ENCODE assay signal across 8 cellular contexts in genomic region chr1:26785611-26786436, GRCh38. TPM values are rescaled to one million over a fixed set of nuclear protein-coding genes. Genes with fewer than 3 reads are reported as not detected.
DNase-seq lines count a peak whose midpoint lies in the region; ATAC-seq, FAIRE-seq and TF ChIP-seq lines count a peak whose summit lies in the region.

No MANE protein-coding gene starts in this region.

- H3K27ac ChIP-seq in endothelial cell of umbilical vein (ENCODE audit: insufficient read depth, low read depth, low read length): peak overlapping the region; percentile 69
- H3K27ac ChIP-seq in ovary: peak overlapping the region; percentile 96 to 99

- DNase-seq in NCI-H2196 treated with DMSO at 0.1 percent for 48 hours (lab: John Stamatoyannopoulos, UW; ENCODE audit: unreplicated experiment): peak; percentile 5
- no peak for DNase-seq in NCI-H2196 (lab: John Stamatoyannopoulos, UW; ENCODE audit: unreplicated experiment)
- DNase-seq in SK-N-DZ (ENCODE audit: low spot score): peak; percentile 39
- DNase-seq in endothelial cell of umbilical vein (ENCODE audit: low read depth, low spot score): peak; percentile 76
- no peak for DNase-seq in ovary
- DNase-seq in H54 (ENCODE audit: insufficient read length, low spot score): no peak
- no peak for DNase-seq in HCEC 1CT

- peak overlapping the region; percentile 85 for H3K9ac ChIP-seq in endothelial cell of umbilical vein (replicated peaks; ENCODE audit: extremely low read depth, insufficient read depth, low read length)

- H3K27me3 ChIP-seq in endothelial cell of umbilical vein (ENCODE audit: control insufficient read depth in 2 of 2, insufficient read depth in 2 of 2, low read length in 2 of 2) (no peaks in the 10 kb centered on the region), ovary (no peaks in the 10 kb centered on the region)

- TF ChIP-seq POLR2A in endothelial cell of umbilical vein (IDR thresholded peaks at IDR 0.05; ENCODE audit: low read depth, low read length): no peak
- no peak for TF ChIP-seq POLR2A in ovary (IDR thresholded peaks at IDR 0.05)
- no peak for TF ChIP-seq POLR2A in H54 (IDR thresholded peaks at IDR 0.05; ENCODE audit: low read depth, low read length)

- no peaks in the 10 kb centered on the region for H3K79me2 ChIP-seq in endothelial cell of umbilical vein (ENCODE audit: control insufficient read depth, insufficient read depth, low read length)

- TF ChIP-seq CTCF in endothelial cell of umbilical vein (IDR thresholded peaks at IDR 0.05; ENCODE audit: extremely low read depth in 1 of 2, insufficient read depth in 1 of 2, low read depth in 1 of 2, low read length in 2 of 2) (no peak), ovary (IDR thresholded peaks at IDR 0.05) (no peak)

- FAIRE-seq in endothelial cell of umbilical vein (lab: Jason Lieb, UNC): peak; percentile 90
- FAIRE-seq in H54 (lab: Jason Lieb, UNC): no peak

- H3K4me1 ChIP-seq in endothelial cell of umbilical vein (ENCODE audit: control insufficient read depth, extremely low read depth, insufficient read depth, low read length) (peaks cover 48% of the 10 kb centered on the region), ovary (ENCODE audit: insufficient read depth) (peaks cover 31% of the 10 kb centered on the region)

- H4K20me1 ChIP-seq in endothelial cell of umbilical vein (replicated peaks; ENCODE audit: control insufficient read depth, extremely low read depth, insufficient read depth, low read length): no peaks in the 10 kb centered on the region

- 53 to 75% (median 60%) methylated on average over 5 of the region's 5 CpGs for WGBS in ovary, 3 donors

- intact Hi-C loops in endothelial cell of umbilical vein (cut with micrococcal nuclease): loop anchor here (1.0 kb wide), 2 partner anchors 18 to 42 kb away; no protein-coding TSS in a partner anchor
- intact Hi-C loops in ovary (cut with DNase I): loop anchor here (5.0 to 10.0 kb wide), 3 partner anchors 61 to 94 kb away; partner anchors contain the start of gene ARID1A (in 3 of the 4)

- H2AFZ ChIP-seq in endothelial cell of umbilical vein (ENCODE audit: low read depth, low read length): no peak overlapping the region

- ATAC-seq in GM21723 (IDR thresholded peaks at IDR 0.05; ENCODE audit: unreplicated experiment): no peak

- no peak for TF ChIP-seq EP300 in ovary (IDR thresholded peaks at IDR 0.05)

- H3K36me3 ChIP-seq in endothelial cell of umbilical vein (ENCODE audit: control insufficient read depth in 2 of 2, extremely low read depth in 1 of 2, insufficient read depth in 2 of 2, low read length in 2 of 2): peaks cover 1 to 3% of the 10 kb centered on the region in 2 experiments
- H3K36me3 ChIP-seq in ovary: no peaks in the 10 kb centered on the region

- no peaks in the 10 kb centered on the region for H3K9me1 ChIP-seq in endothelial cell of umbilical vein (replicated peaks; ENCODE audit: control insufficient read depth, extremely low read depth, insufficient read depth, low read length)

- POLR2A ChIA-PET in endothelial cell of umbilical vein (lab: Charles Lee): interaction anchor here (1.1 kb wide), 1 partner anchor 93 kb away, joined by 4 read pairs; no protein-coding TSS in a partner anchor

- dilution Hi-C loops in endothelial cell of umbilical vein (cut with MboI; ENCODE audit: extremely low pct_ligation_motif_present, low sequenced_read_pairs): loop anchor here (5.0 kb wide), 1 partner anchor 84 kb away; no protein-coding TSS in a partner anchor

- H3K4me2 ChIP-seq in endothelial cell of umbilical vein (ENCODE audit: insufficient read depth, low read length): peak overlapping the region; percentile 84

- no TSS peak for BruUV-seq in endothelial cell of umbilical vein (replicated peaks; lab: Mats Ljungman, UMichigan)

- CTCF ChIA-PET in endothelial cell of umbilical vein (lab: Charles Lee): interaction anchor here (0.9 to 9.4 kb wide), 11 partner anchors 14 to 182 kb away, joined by 3 to 428 read pairs (median 3); no protein-coding TSS in a partner anchor

- H3K9me3 ChIP-seq in endothelial cell of umbilical vein (replicated peaks; ENCODE audit: control insufficient read depth, insufficient read depth, low read length) (no peaks in the 10 kb centered on the region), ovary (no peaks in the 10 kb centered on the region)

- H3K4me3 ChIP-seq in endothelial cell of umbilical vein (replicated peaks in 1 of 3; ENCODE audit: insufficient read depth in 1 of 3, low read depth in 1 of 3, low read length in 3 of 3): peak overlapping the region in 1 of 3 experiments; percentile 37
- no peak overlapping the region for H3K4me3 ChIP-seq in ovary

TF ChIP-seq in endothelial cell of umbilical vein, 7 proteins besides CTCF, POLR2A, EP300 and RAD21:
- TF ChIP-seq POLR2AphosphoS5 (IDR thresholded peaks at IDR 0.05; ENCODE audit: insufficient read depth, low read depth, low read length) (peak; percentile 39), MAX (IDR thresholded peaks at IDR 0.05; ENCODE audit: insufficient read depth, insufficient read length) (no peak)

RNA-seq across cellular contexts. Expression of gene PIGV, which starts 1.9 kb away (rescaled TPM):
- polyA plus RNA-seq in SK-N-DZ (2014; cell fraction: cytosol; rRNA removed): 10.4 and 13.6 TPM in 2 replicates
- 5.5 and 6.5 TPM in 2 replicates for polyA plus RNA-seq in SK-N-DZ (2014; cell fraction: nucleus; rRNA removed)
- total RNA-seq in endothelial cell of umbilical vein (6.0 and 7.5 TPM in 2 replicates), ovary (10 to 100 TPM in 5 of 7 donors, 1 to 10 TPM in 2; 9.2 to 15.4 (median 10.5) TPM)
- polyA plus RNA-seq in endothelial cell of umbilical vein (11.9 and 13.3 TPM in 2 replicates), ovary (10 to 100 TPM; 12.4 to 13.3 TPM)
- polyA plus RNA-seq in endothelial cell of umbilical vein (2011; cell fraction: cytosol; rRNA removed): 6.4 and 7.3 TPM in 2 replicates
- polyA plus RNA-seq in endothelial cell of umbilical vein (2011; cell fraction: nucleus; rRNA removed): 7.5 and 8.7 TPM in 2 replicates
- 4.8 and 5.3 TPM in 2 replicates for polyA plus RNA-seq in endothelial cell of umbilical vein (2012)
- polyA minus RNA-seq in endothelial cell of umbilical vein: 10.0 and 25.5 TPM in 2 replicates
- polyA minus RNA-seq in endothelial cell of umbilical vein (2011; cell fraction: cytosol; rRNA and poly(A)+ RNA removed): 11.2 TPM
- 4.7 and 6.8 TPM in 2 replicates for polyA minus RNA-seq in endothelial cell of umbilical vein (2011; cell fraction: nucleus; rRNA and poly(A)+ RNA removed)

RNA-seq across cellular contexts. Expression of gene ZDHHC18, which starts 40.7 kb away (rescaled TPM):
- 22.8 and 25.8 TPM in 2 replicates for polyA plus RNA-seq in SK-N-DZ (2014; cell fraction: cytosol; rRNA removed)
- polyA plus RNA-seq in SK-N-DZ (2014; cell fraction: nucleus; rRNA removed): 18.4 and 19.8 TPM in 2 replicates
- total RNA-seq in endothelial cell of umbilical vein: 24.0 and 25.2 TPM in 2 replicates
- 47.3 and 48.2 TPM in 2 replicates for polyA plus RNA-seq in endothelial cell of umbilical vein
- polyA plus RNA-seq in endothelial cell of umbilical vein (2011; cell fraction: cytosol; rRNA removed): 39.7 and 40.0 TPM in 2 replicates
- polyA plus RNA-seq in endothelial cell of umbilical vein (2011; cell fraction: nucleus; rRNA removed): 39.9 and 40.9 TPM in 2 replicates
- 19.8 and 21.9 TPM in 2 replicates for polyA plus RNA-seq in endothelial cell of umbilical vein (2012)
- 33.9 and 46.1 TPM in 2 replicates for polyA minus RNA-seq in endothelial cell of umbilical vein
- polyA minus RNA-seq in endothelial cell of umbilical vein (2011; cell fraction: cytosol; rRNA and poly(A)+ RNA removed): 12.0 TPM
- 10.4 and 12.8 TPM in 2 replicates for polyA minus RNA-seq in endothelial cell of umbilical vein (2011; cell fraction: nucleus; rRNA and poly(A)+ RNA removed)
- total RNA-seq in ovary: 10 to 100 TPM; 10.7 to 15.8 (median 12.3) TPM
- 10 to 100 TPM in 1 of 2 donors, 1 to 10 TPM in 1; 9.5 to 12.9 TPM for polyA plus RNA-seq in ovary

Comparison
In these comparisons a context has a peak if more than half of its experiments do, and no peak if none do; other contexts are left out.
1. DNase-seq: peak in NCI-H2196 treated with DMSO at 0.1 percent for 48 hours (single experiment), SK-N-DZ (single experiment) and endothelial cell of umbilical vein (single experiment); none in NCI-H2196 (single experiment), ovary (0 of 5), H54 (single experiment) and HCEC 1CT (single experiment).